ENCODE assay signal across 31 cellular contexts in genomic region chr1:166937329-166937728, GRCh38. TPM values are rescaled to one million over a fixed set of nuclear protein-coding genes. Genes with fewer than 3 reads are reported as not detected.
"Had no signal": no experiment of that assay in that cellular context is flagged by ENCODE, and none has a peak within 500 bp of the region (broad histone marks: within the 10 kb centered on the region; RNA-seq: fewer than 3 reads in every experiment).

No MANE protein-coding gene starts in this region.

- H3K27ac Mint-ChIP-seq: activated B cell treated with CpG ODN at 0.5 μM for 24 hours; activated CD4-positive, alpha-beta memory T cell treated with anti-CD3 and anti-CD28 coated beads for 36 hours; activated naive CD4-positive, alpha-beta T cell treated with anti-CD3 and anti-CD28 coated beads, Interleukin-2, amount 10 ng/mL, durations not matched to agents 7 days and 5 days; activated naive CD8-positive, alpha-beta T cell treated with anti-CD3 and anti-CD28 coated beads, Interleukin-2, amount 10 ng/mL, durations not matched to agents 7 days and 5 days; activated T-cell treated with anti-CD3 and anti-CD28 coated beads, Interleukin-2, amount 50 U/mL, for 24 hours; activated T-cell treated with anti-CD3 and anti-CD28 coated beads, Interleukin-2, amount 50 U/mL, for 72 hours; T-helper 17 cell; T-helper 2 cell treated with Interferon-gamma antibody and Interleukin-4, amounts not matched to agents 5 μg/mL and 100 μg/mL, for 36 hours had no signal

- ATAC-seq: activated CD4-positive, CD25-positive, alpha-beta regulatory T cell treated with anti-CD3 and anti-CD28 coated beads, Interleukin-2, amount 50 U/mL, for 24 hours; activated naive CD4-positive, alpha-beta T cell treated with anti-CD3 and anti-CD28 coated beads, Interleukin-2, amount 50 U/mL, for 72 hours; activated T-cell treated with anti-CD3 and anti-CD28 coated beads, Interleukin-2, amount 50 U/mL, for 72 hours; gastroesophageal sphincter; T-helper 17 cell had no signal

- H3K4me3 Mint-ChIP-seq: activated B cell treated with CpG ODN at 0.5 μM for 24 hours; activated CD4-positive, alpha-beta memory T cell treated with anti-CD3 and anti-CD28 coated beads for 36 hours; activated naive CD4-positive, alpha-beta T cell treated with anti-CD3 and anti-CD28 coated beads, Interleukin-2, amount 10 ng/mL, durations not matched to agents 7 days and 5 days; activated naive CD8-positive, alpha-beta T cell treated with anti-CD3 and anti-CD28 coated beads, Interleukin-2, amount 10 ng/mL, durations not matched to agents 7 days and 5 days; activated T-cell treated with anti-CD3 and anti-CD28 coated beads, Interleukin-2, amount 50 U/mL, for 24 hours; activated T-cell treated with anti-CD3 and anti-CD28 coated beads, Interleukin-2, amount 50 U/mL, for 72 hours; T-helper 17 cell; T-helper 2 cell treated with Interferon-gamma antibody and Interleukin-4, amounts not matched to agents 5 μg/mL and 100 μg/mL, for 36 hours had no signal

- H3K27me3 ChIP-seq: colonic mucosa, gastroesophageal sphincter had no signal

- H3K36me3 Mint-ChIP-seq: activated CD4-positive, alpha-beta memory T cell treated with anti-CD3 and anti-CD28 coated beads for 36 hours; activated naive CD4-positive, alpha-beta T cell treated with anti-CD3 and anti-CD28 coated beads, Interleukin-2, amount 10 ng/mL, durations not matched to agents 7 days and 5 days; activated naive CD4-positive, alpha-beta T cell treated with anti-CD3 and anti-CD28 coated beads, Interleukin-2, amount 50 U/mL, for 72 hours; activated naive CD8-positive, alpha-beta T cell treated with anti-CD3 and anti-CD28 coated beads, Interleukin-2, amount 10 ng/mL, durations not matched to agents 7 days and 5 days had no signal

- H3K4me3 ChIP-seq: colonic mucosa, esophagus squamous epithelium, gastroesophageal sphincter had no signal

- H3K9me3 Mint-ChIP-seq: activated B cell treated with CpG ODN at 0.5 μM for 24 hours; activated CD4-positive, alpha-beta memory T cell treated with anti-CD3 and anti-CD28 coated beads for 36 hours; activated naive CD4-positive, alpha-beta T cell treated with anti-CD3 and anti-CD28 coated beads, Interleukin-2, amount 10 ng/mL, durations not matched to agents 7 days and 5 days; activated naive CD4-positive, alpha-beta T cell treated with anti-CD3 and anti-CD28 coated beads, Interleukin-2, amount 50 U/mL, for 72 hours; activated naive CD8-positive, alpha-beta T cell treated with anti-CD3 and anti-CD28 coated beads, Interleukin-2, amount 10 ng/mL, durations not matched to agents 7 days and 5 days; activated T-cell treated with anti-CD3 and anti-CD28 coated beads, Interleukin-2, amount 50 U/mL, for 24 hours; activated T-cell treated with anti-CD3 and anti-CD28 coated beads, Interleukin-2, amount 50 U/mL, for 72 hours; T-helper 2 cell treated with Interferon-gamma antibody and Interleukin-4, amounts not matched to agents 5 μg/mL and 100 μg/mL, for 36 hours had no signal

- H3K36me3 ChIP-seq: brain microvascular endothelial cell, colonic mucosa, esophagus squamous epithelium, WERI-Rb-1 had no signal

- H3K27me3 Mint-ChIP-seq: activated B cell treated with CpG ODN at 0.5 μM for 24 hours; activated naive CD4-positive, alpha-beta T cell treated with anti-CD3 and anti-CD28 coated beads, Interleukin-2, amount 10 ng/mL, durations not matched to agents 7 days and 5 days had no signal

- H3K27ac ChIP-seq: brain microvascular endothelial cell, colonic mucosa, epithelial cell of prostate, esophagus squamous epithelium, gastroesophageal sphincter, WERI-Rb-1 had no signal

- H3K9me3 ChIP-seq: colonic mucosa, esophagus squamous epithelium, gastroesophageal sphincter had no signal

- DNase-seq: activated B cell treated with CpG ODN at 0.5 μM for 24 hours; activated CD4-positive, alpha-beta memory T cell treated with anti-CD3 and anti-CD28 coated beads for 36 hours; activated CD4-positive, alpha-beta T cell treated with anti-CD3 and anti-CD28 coated beads for 48 hours; activated CD8-positive, alpha-beta memory T cell treated with anti-CD3 and anti-CD28 coated beads, Interleukin-2, amount 50 U/mL, for 48 hours; activated gamma-delta T cell; activated naive CD4-positive, alpha-beta T cell; activated naive CD4-positive, alpha-beta T cell treated with anti-CD3 and anti-CD28 coated beads, Interleukin-2, amount 10 ng/mL, durations not matched to agents 7 days and 5 days; activated naive CD8-positive, alpha-beta T cell treated with anti-CD3 and anti-CD28 coated beads, Interleukin-2, amount 10 ng/mL, durations not matched to agents 7 days and 5 days; activated T-cell treated with anti-CD3 and anti-CD28 coated beads for 4 hours; activated T-cell treated with anti-CD3 and anti-CD28 coated beads, Interleukin-2, amount 50 U/mL, for 24 hours; activated T-cell treated with anti-CD3 and anti-CD28 coated beads, Interleukin-2, amount 50 U/mL, for 72 hours; brain microvascular endothelial cell; central memory CD4-positive, alpha-beta T cell; cerebellar nuclear complex; colonic mucosa; effector CD8-positive, alpha-beta T cell; esophagus squamous epithelium; foreskin melanocyte; T-helper 1 cell; T-helper 17 cell; T1000; WERI-Rb-1 had no signal

- H3K4me1 ChIP-seq: colonic mucosa, esophagus squamous epithelium, gastroesophageal sphincter had no signal

RNA-seq across cellular contexts. Expression of gene ILDR2, which starts 38.0 kb away (rescaled TPM):
- total RNA-seq: dermis microvascular lymphatic vessel endothelial cell, endothelial cell of umbilical vein, glomerular endothelial cell had no signal
- polyA plus RNA-seq: endothelial cell of umbilical vein had no signal

RNA-seq across cellular contexts. Expression of gene MAEL, which starts 51.8 kb away (rescaled TPM):
- total RNA-seq: activated B cell treated with CpG ODN at 0.5 μM for 24 hours; activated naive CD4-positive, alpha-beta T cell treated with anti-CD3 and anti-CD28 coated beads, Interleukin-2, amount 50 U/mL, for 72 hours; activated naive CD8-positive, alpha-beta T cell treated with anti-CD3 and anti-CD28 coated beads, Interleukin-2, amount 10 ng/mL, durations not matched to agents 7 days and 5 days; colonic mucosa; dermis microvascular lymphatic vessel endothelial cell; endothelial cell of umbilical vein; esophagus squamous epithelium; fibroblast of lung; glomerular endothelial cell; T-helper 17 cell had no signal
- polyA plus RNA-seq: fibroblast of lung had no signal
